Comparison of ENCODE assay signal across 8 cellular contexts in genomic region chr21:29018540-29018939, GRCh38. TPM values are rescaled to one million over a fixed set of nuclear protein-coding genes. Genes with fewer than 3 reads are reported as not detected.
DNase-seq lines count a peak whose midpoint lies in the region; ATAC-seq and TF ChIP-seq lines count a peak whose summit lies in the region.

No MANE protein-coding gene starts in this region.

- peaks cover 2% of the 10 kb centered on the region for H3K36me3 Mint-ChIP-seq in CD8-positive, alpha-beta T cell
- no peaks in the 10 kb centered on the region for H3K36me3 Mint-ChIP-seq in naive B cell

- H3K9me3 ChIP-seq in CD8-positive, alpha-beta T cell (ENCODE audit: low read length): no peaks in the 10 kb centered on the region
- no peaks in the 10 kb centered on the region for H3K9me3 ChIP-seq in duodenal mucosa (ENCODE audit: control insufficient read depth in 1 of 2, low read length in 2 of 2)

- peaks cover 41% of the 10 kb centered on the region for H3K4me1 Mint-ChIP-seq in CD8-positive, alpha-beta T cell (ENCODE audit: low read depth)
- peaks cover 12 to 25% (median 15%) of the 10 kb centered on the region in 3 donors for H3K4me1 Mint-ChIP-seq in naive B cell

- H3K4me3 Mint-ChIP-seq in CD8-positive, alpha-beta T cell: peak overlapping the region; percentile 89
- H3K4me3 Mint-ChIP-seq in naive B cell: peak overlapping the region; percentile 66 to 97 (median 93)

- no peaks in the 10 kb centered on the region for H3K36me3 ChIP-seq in CD8-positive, alpha-beta T cell (ENCODE audit: insufficient read depth, low read length)
- H3K36me3 ChIP-seq in duodenal mucosa (ENCODE audit: control insufficient read depth in 1 of 2, insufficient read depth in 2 of 2, low read length in 2 of 2): no peaks in the 10 kb centered on the region

- H3K4me1 ChIP-seq in CD8-positive, alpha-beta T cell (ENCODE audit: insufficient read depth, low read length): peaks cover 38% of the 10 kb centered on the region
- peaks cover 0 to 16% of the 10 kb centered on the region in 2 donors for H3K4me1 ChIP-seq in duodenal mucosa (ENCODE audit: control insufficient read depth in 1 of 2, insufficient read depth in 2 of 2, low read length in 2 of 2)

- intact Hi-C loops in CD8-positive, alpha-beta T cell (cut with DNase I, micrococcal nuclease): loop anchor here in 1 of 2 experiments (1.0 kb wide), 1 partner anchor 13 kb away; no protein-coding TSS in a partner anchor

- H3K9me3 Mint-ChIP-seq in CD8-positive, alpha-beta T cell: no peaks in the 10 kb centered on the region
- no peaks in the 10 kb centered on the region for H3K9me3 Mint-ChIP-seq in naive B cell

- POLR2A ChIA-PET in CD8-positive, alpha-beta T cell (lab: Charles Lee): interaction anchor here (0.9 to 3.3 kb wide), 7 partner anchors 9 to 55 kb away, joined by 3 to 54 read pairs (median 7); partner anchors contain the start of genes CCT8 and LTN1

- peak overlapping the region; percentile 99 for H3K4me3 ChIP-seq in CD8-positive, alpha-beta T cell (ENCODE audit: low read depth, low read length)
- H3K4me3 ChIP-seq in duodenal mucosa (ENCODE audit: low read depth in 1 of 2, low read length in 2 of 2): peak overlapping the region; percentile 97 to 98

- DNase-seq in CD8-positive, alpha-beta T cell: no peak
- peak; percentile 5 for DNase-seq in NCI-H748 (lab: John Stamatoyannopoulos, UW; ENCODE audit: unreplicated experiment)
- DNase-seq in naive B cell: no peak
- no peak for DNase-seq in NCI-H1694 (lab: John Stamatoyannopoulos, UW)
- DNase-seq in SKM-1 (lab: John Stamatoyannopoulos, UW; ENCODE audit: unreplicated experiment): no peak
- DNase-seq in stimulated activated CD4-positive, alpha-beta T cell treated with anti-CD3 and anti-CD28 coated beads, Interleukin-4, amount 100 ng/mL, for 4 hours: no peak

- H3K27me3 ChIP-seq in CD8-positive, alpha-beta T cell (ENCODE audit: insufficient read depth, low read length): no peaks in the 10 kb centered on the region
- H3K27me3 ChIP-seq in duodenal mucosa (ENCODE audit: control insufficient read depth in 1 of 2, insufficient read depth in 2 of 2, low read length in 2 of 2): no peaks in the 10 kb centered on the region

- CTCF ChIA-PET in CD8-positive, alpha-beta T cell (lab: Charles Lee): interaction anchor here (0.6 to 1.4 kb wide), 2 partner anchors 16 to 18 kb away, joined by 5 read pairs; no protein-coding TSS in a partner anchor

- peak overlapping the region; percentile 77 for H3K27ac ChIP-seq in CD8-positive, alpha-beta T cell (ENCODE audit: low read depth, low read length)
- H3K27ac ChIP-seq in duodenal mucosa (ENCODE audit: low read depth, low read length): peak overlapping the region; percentile 72

- H3K9ac ChIP-seq in duodenal mucosa (ENCODE audit: low read depth in 1 of 2, low read length in 2 of 2): peak overlapping the region; percentile 88 to 94

- peak overlapping the region; percentile 93 for H3K27ac Mint-ChIP-seq in CD8-positive, alpha-beta T cell
- peak overlapping the region in 5 of 6 donors; percentile 71 to 99 (median 97) for H3K27ac Mint-ChIP-seq in naive B cell

- H3K27me3 Mint-ChIP-seq in CD8-positive, alpha-beta T cell (ENCODE audit: low read depth): no peaks in the 10 kb centered on the region
- no peaks in the 10 kb centered on the region for H3K27me3 Mint-ChIP-seq in naive B cell

- no peak for TF ChIP-seq CTCF in CD8-positive, alpha-beta T cell (IDR thresholded peaks at IDR 0.05)

- ATAC-seq in CD8-positive, alpha-beta T cell: no peak
- ATAC-seq in GM21723 (IDR thresholded peaks at IDR 0.05; ENCODE audit: unreplicated experiment) (peak; percentile 37), naive B cell (ENCODE audit: low read depth in 2 of 2) (no peak)

RNA-seq across cellular contexts. Expression of gene RWDD2B, which starts 0.6 kb away (rescaled TPM):
- total RNA-seq in CD8-positive, alpha-beta T cell: 1 to 10 TPM in 1 of 2 experiments, under 1 TPM in 1; 0.97 to 1.2 TPM
- 10 to 100 TPM in 4 of 6 donors, 1 to 10 TPM in 2; 4.7 to 14.9 (median 12.0) TPM for polyA plus RNA-seq in naive B cell (ENCODE audit: low read depth in 6 of 6)

RNA-seq across cellular contexts. Expression of gene USP16, which starts 5.9 kb away (rescaled TPM):
- total RNA-seq in CD8-positive, alpha-beta T cell: 10 to 100 TPM; 84.8 to 91.2 TPM
- 10 to 100 TPM; 18.2 to 31.9 (median 23.0) TPM for polyA plus RNA-seq in naive B cell (ENCODE audit: low read depth in 6 of 6)

RNA-seq across cellular contexts. Expression of gene LTN1, which starts 25.9 kb away (rescaled TPM):
- total RNA-seq in CD8-positive, alpha-beta T cell: 10 to 100 TPM; 26.3 to 28.5 TPM
- polyA plus RNA-seq in naive B cell (ENCODE audit: low read depth in 6 of 6): 10 to 100 TPM; 18.6 to 23.5 (median 20.5) TPM

RNA-seq across cellular contexts. Expression of gene CCT8, which starts 54.9 kb away (rescaled TPM):
- 100 to 1,000 TPM; 104 to 116 TPM for total RNA-seq in CD8-positive, alpha-beta T cell
- 100 to 1,000 TPM; 111 to 151 (median 120) TPM for polyA plus RNA-seq in naive B cell (ENCODE audit: low read depth in 6 of 6)
